ENCODE assay signal across 3 cellular contexts in genomic region chr1:212675675-212676074, GRCh38.
A peak's percentile ranks its signal among the peaks of the same experiment; 100 is the strongest.
TF ChIP-seq lines count a peak whose summit lies in the region.

No MANE protein-coding gene starts in this region.

TF ChIP-seq in A549, 52 proteins besides CTCF, POLR2A, EP300 and RAD21:
- TF ChIP-seq MAFK (IDR thresholded peaks at IDR 0.05; ENCODE audit: partially characterized antibody), result peak; percentile 92
- TF ChIP-seq ZFP36 (IDR thresholded peaks at IDR 0.05; ENCODE audit: borderline replicate concordance, partially characterized antibody), result no peak

TF ChIP-seq in HEK293, 187 proteins besides CTCF, POLR2A, EP300 and RAD21:
- no peak for TF ChIP-seq ZNF704 (tag by site-specific recombination; IDR thresholded peaks at IDR 0.05)
- no peak for TF ChIP-seq ZNF292 (tag by site-specific recombination; IDR thresholded peaks at IDR 0.05; ENCODE audit: borderline replicate concordance, low read depth)
- TF ChIP-seq ZNF362 (tag by site-specific recombination; IDR thresholded peaks at IDR 0.05), result 0 out of 2 replicates have a peak, but pooled peaks have one; percentile 27
- no peak for TF ChIP-seq ZNF280D (tag by site-specific recombination; IDR thresholded peaks at IDR 0.05)

TF ChIP-seq in K562, 482 proteins besides CTCF, POLR2A, EP300 and RAD21:
- TF ChIP-seq NFE2 (IDR thresholded peaks at IDR 0.05; ENCODE audit: low read depth), result peak; percentile 28; the same call in 1 of the 2 replicates
- TF ChIP-seq KLF13 (tag; IDR thresholded peaks at IDR 0.05; ENCODE audit: borderline replicate concordance, low read depth), result no peak
- no peak for TF ChIP-seq RB1 (IDR thresholded peaks at IDR 0.05; ENCODE audit: low read depth)
- no peak for TF ChIP-seq ZNF282 (CRISPR knock-in tag; IDR thresholded peaks at IDR 0.05)
- no peak for TF ChIP-seq BACH1 (tag; IDR thresholded peaks at IDR 0.05)
- no peak for TF ChIP-seq TBL1XR1 (IDR thresholded peaks at IDR 0.05; ENCODE audit: low read length in 2 of 2)
- TF ChIP-seq MAFF (IDR thresholded peaks at IDR 0.05; ENCODE audit: low read length), result peak; percentile 97
- TF ChIP-seq MAFK (IDR thresholded peaks at IDR 0.05; ENCODE audit: low read length), result peak; percentile 98
- TF ChIP-seq E2F5 (CRISPR knock-in tag; IDR thresholded peaks at IDR 0.05), result no peak
- TF ChIP-seq GABPB2 (CRISPR knock-in tag; conservative IDR thresholded peaks at IDR 0.05), result no peak
- TF ChIP-seq RREB1 (CRISPR knock-in tag; IDR thresholded peaks at IDR 0.05), result no peak
- peak; percentile 92 for TF ChIP-seq C11orf30 (IDR thresholded peaks at IDR 0.05; ENCODE audit: low read depth)
- TF ChIP-seq MAFG (tag; conservative IDR thresholded peaks at IDR 0.05), result peak; percentile 88
- TF ChIP-seq TAF15 (IDR thresholded peaks at IDR 0.05; ENCODE audit: low read depth, low read length), result no peak
- TF ChIP-seq ZSCAN29 (IDR thresholded peaks at IDR 0.05), result no peak
- no peak for TF ChIP-seq SIRT6 (IDR thresholded peaks at IDR 0.05; ENCODE audit: low read depth, low read length)
- TF ChIP-seq ZNF316 (IDR thresholded peaks at IDR 0.05), result peak; percentile 96
- no peak for TF ChIP-seq ATF3 (IDR thresholded peaks at IDR 0.05)
- no peak for TF ChIP-seq ATF3 (CRISPR knock-in tag; conservative IDR thresholded peaks at IDR 0.05)
- TF ChIP-seq TFAP4 (CRISPR knock-in tag; IDR thresholded peaks at IDR 0.05; ENCODE audit: borderline replicate concordance), result no peak
- TF ChIP-seq ZNF407 (IDR thresholded peaks at IDR 0.05; ENCODE audit: low read depth), result no peak
- no peak for TF ChIP-seq E2F3 (CRISPR knock-in tag; IDR thresholded peaks at IDR 0.05)
- no peak for TF ChIP-seq TSC22D4 (tag; IDR thresholded peaks at IDR 0.05)
TF ChIP-seq in K562: peak in this region for 6.
